Comparison of ENCODE assay signal across 10 cellular contexts in genomic region chr4:122710434-122711308, GRCh38. TPM values are rescaled to one million over a fixed set of nuclear protein-coding genes. Genes with fewer than 3 reads are reported as not detected.
DNase-seq lines count a peak whose midpoint lies in the region; ATAC-seq and TF ChIP-seq lines count a peak whose summit lies in the region.
"Had no signal": no experiment of that assay in that cellular context is flagged by ENCODE, and none has a peak within 500 bp of the region (broad histone marks: within the 10 kb centered on the region; RNA-seq: fewer than 3 reads in every experiment).

No MANE protein-coding gene starts in this region.

- WGBS in suprapubic skin, result 45% methylated on average over 9 of the region's 9 CpGs

- no peak overlapping the region for H3K4me3 ChIP-seq in right atrium auricular region
- no peak overlapping the region for H3K4me3 ChIP-seq in suprapubic skin

- DNase-seq in Right ventricle myocardium superior (no peak), right atrium auricular region (ENCODE audit: low spot score) (no peak), suprapubic skin (ENCODE audit: low spot score in 2 of 2) (no peak), GOT3 (lab: John Stamatoyannopoulos, UW) (no peak), ACHN (no peak)
- DNase-seq in activated naive CD4-positive, alpha-beta T cell treated with anti-CD3 and anti-CD28 coated beads, Interleukin-2, amount 10 ng/mL, durations not matched to agents 7 days and 5 days, result no peak
- DNase-seq: CD4-positive, CD25-positive, alpha-beta regulatory T cell had no signal

- ATAC-seq in Right ventricle myocardium superior (ENCODE audit: poor library complexity) (peak; percentile 56), HG03097 (IDR thresholded peaks at IDR 0.05; ENCODE audit: low FRiP score, unreplicated experiment) (peak; percentile 64)
- peak; percentile 84 for ATAC-seq in stimulated activated memory B cell treated with anti-CD40 and anti-IgM and Interleukin-4, amounts not matched to agents 10 μg/mL and 1 μg/mL and 100 μg/mL, for 72 hours

- H3K27ac Mint-ChIP-seq in activated naive CD4-positive, alpha-beta T cell treated with anti-CD3 and anti-CD28 coated beads, Interleukin-2, amount 10 ng/mL, durations not matched to agents 7 days and 5 days, result peak overlapping the region; percentile 33
- H3K27ac Mint-ChIP-seq in stimulated activated memory B cell treated with anti-CD40 and anti-IgM and Interleukin-4, amounts not matched to agents 10 μg/mL and 1 μg/mL and 100 μg/mL, for 72 hours, result peak overlapping the region; percentile 73
- H3K27ac Mint-ChIP-seq: CD4-positive, CD25-positive, alpha-beta regulatory T cell had no signal

- intact Hi-C loops in Right ventricle myocardium superior (cut with DNase I), result no loop called here

- H3K9me3 Mint-ChIP-seq in activated naive CD4-positive, alpha-beta T cell treated with anti-CD3 and anti-CD28 coated beads, Interleukin-2, amount 10 ng/mL, durations not matched to agents 7 days and 5 days, result no peaks in the 10 kb centered on the region
- H3K9me3 Mint-ChIP-seq in stimulated activated memory B cell treated with anti-CD40 and anti-IgM and Interleukin-4, amounts not matched to agents 10 μg/mL and 1 μg/mL and 100 μg/mL, for 72 hours, result no peaks in the 10 kb centered on the region

- no peak for TF ChIP-seq EP300 in suprapubic skin (IDR thresholded peaks at IDR 0.05)

- H3K36me3 Mint-ChIP-seq in activated naive CD4-positive, alpha-beta T cell treated with anti-CD3 and anti-CD28 coated beads, Interleukin-2, amount 10 ng/mL, durations not matched to agents 7 days and 5 days, result no peaks in the 10 kb centered on the region
- no peaks in the 10 kb centered on the region for H3K36me3 Mint-ChIP-seq in stimulated activated memory B cell treated with anti-CD40 and anti-IgM and Interleukin-4, amounts not matched to agents 10 μg/mL and 1 μg/mL and 100 μg/mL, for 72 hours
- H3K36me3 Mint-ChIP-seq: CD4-positive, CD25-positive, alpha-beta regulatory T cell had no signal

- in situ Hi-C loops in ACHN (cut with HindIII; ENCODE audit: low pct_ligation_motif_present, low pct_unique_long_range_greater_than_20kb, low sequenced_read_pairs), result no loop called here

- no peak overlapping the region for H3K4me3 Mint-ChIP-seq in activated naive CD4-positive, alpha-beta T cell treated with anti-CD3 and anti-CD28 coated beads, Interleukin-2, amount 10 ng/mL, durations not matched to agents 7 days and 5 days
- peak overlapping the region; percentile 8 for H3K4me3 Mint-ChIP-seq in stimulated activated memory B cell treated with anti-CD40 and anti-IgM and Interleukin-4, amounts not matched to agents 10 μg/mL and 1 μg/mL and 100 μg/mL, for 72 hours
- H3K4me3 Mint-ChIP-seq: CD4-positive, CD25-positive, alpha-beta regulatory T cell had no signal

- H3K36me3 ChIP-seq in right atrium auricular region, result peaks cover 5% of the 10 kb centered on the region
- no peaks in the 10 kb centered on the region for H3K36me3 ChIP-seq in suprapubic skin

- CTCF ChIA-PET in activated naive CD4-positive, alpha-beta T cell treated with anti-CD3 and anti-CD28 coated beads, Interleukin-2, amount 10 ng/mL, durations not matched to agents 7 days and 5 days (lab: Charles Lee), result interaction anchor here (1.2 to 1.4 kb wide), 2 partner anchors 44 to 109 kb away, joined by 3 to 5 read pairs; no protein-coding TSS in a partner anchor

- H3K27ac ChIP-seq in right atrium auricular region (no peak overlapping the region), suprapubic skin (no peak overlapping the region)
- H3K27ac ChIP-seq: KMS-11 had no signal

- H3K4me1 ChIP-seq in right atrium auricular region, result peaks cover 0 to 28% of the 10 kb centered on the region in 2 donors
- no peaks in the 10 kb centered on the region for H3K4me1 ChIP-seq in suprapubic skin

- H3K27me3 ChIP-seq in right atrium auricular region (no peaks in the 10 kb centered on the region), suprapubic skin (no peaks in the 10 kb centered on the region)

- H3K27me3 Mint-ChIP-seq in activated naive CD4-positive, alpha-beta T cell treated with anti-CD3 and anti-CD28 coated beads, Interleukin-2, amount 10 ng/mL, durations not matched to agents 7 days and 5 days, result no peaks in the 10 kb centered on the region
- H3K27me3 Mint-ChIP-seq in stimulated activated memory B cell treated with anti-CD40 and anti-IgM and Interleukin-4, amounts not matched to agents 10 μg/mL and 1 μg/mL and 100 μg/mL, for 72 hours, result peaks cover 24% of the 10 kb centered on the region

- H3K4me1 Mint-ChIP-seq in activated naive CD4-positive, alpha-beta T cell treated with anti-CD3 and anti-CD28 coated beads, Interleukin-2, amount 10 ng/mL, durations not matched to agents 7 days and 5 days, result peaks cover 68% of the 10 kb centered on the region
- peaks cover 12% of the 10 kb centered on the region for H3K4me1 Mint-ChIP-seq in stimulated activated memory B cell treated with anti-CD40 and anti-IgM and Interleukin-4, amounts not matched to agents 10 μg/mL and 1 μg/mL and 100 μg/mL, for 72 hours
- H3K4me1 Mint-ChIP-seq: CD4-positive, CD25-positive, alpha-beta regulatory T cell had no signal

- no peak for TF ChIP-seq POLR2A in suprapubic skin (IDR thresholded peaks at IDR 0.05)

- no peak for TF ChIP-seq CTCF in right atrium auricular region (IDR thresholded peaks at IDR 0.05)
- TF ChIP-seq CTCF in suprapubic skin (IDR thresholded peaks at IDR 0.05), result no peak

- no peaks in the 10 kb centered on the region for H3K9me3 ChIP-seq in right atrium auricular region
- no peaks in the 10 kb centered on the region for H3K9me3 ChIP-seq in suprapubic skin

RNA-seq across cellular contexts. Expression of gene BBS12, which starts 21.8 kb away (rescaled TPM):
- total RNA-seq in Right ventricle myocardium superior (4.9 TPM), right atrium auricular region (10 to 100 TPM in 1 of 2 donors, 1 to 10 TPM in 1; 5.9 to 10.2 TPM), suprapubic skin (1 to 10 TPM in 1 of 4 donors, under 1 TPM in 3; 0.70 to 1.9 (median 0.92) TPM)
